Comparison of ENCODE assay signal across 8 cellular contexts in the genomic region with DNA sequence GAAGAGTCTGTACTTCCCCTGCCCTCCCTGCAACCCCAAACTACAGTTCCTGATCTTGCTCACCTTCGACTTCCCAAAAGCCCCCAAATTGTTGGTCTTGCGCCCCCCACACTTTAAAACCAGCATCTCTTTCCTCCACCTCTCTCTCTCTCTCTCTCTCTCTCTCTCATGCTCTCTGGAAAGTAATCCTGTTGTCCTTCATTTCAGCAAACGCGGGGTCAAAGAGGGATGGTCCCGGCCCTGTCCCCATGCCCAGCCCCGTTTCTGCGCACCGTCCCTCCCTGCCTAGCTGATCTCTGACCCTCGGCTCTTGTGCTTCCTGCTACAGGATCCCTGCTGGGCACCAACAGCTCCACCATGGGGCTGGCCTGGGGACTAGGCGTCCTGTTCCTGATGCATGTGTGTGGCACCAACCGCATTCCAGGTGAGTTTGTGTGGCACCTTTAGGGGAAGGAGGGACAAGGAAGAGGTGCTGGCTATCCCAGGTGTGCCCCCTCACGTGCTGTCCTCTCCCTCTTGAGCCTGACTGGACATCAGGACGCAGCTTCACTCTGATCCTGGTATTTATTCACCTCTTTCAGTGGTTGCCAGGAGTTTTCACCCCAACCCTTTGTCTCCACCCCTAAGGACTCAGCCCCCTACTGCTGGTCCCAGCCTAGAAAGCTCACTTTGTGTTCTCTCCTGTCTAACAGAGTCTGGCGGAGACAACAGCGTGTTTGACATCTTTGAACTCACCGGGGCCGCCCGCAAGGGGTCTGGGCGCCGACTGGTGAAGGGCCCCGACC. TPM values are rescaled to one million over a fixed set of nuclear protein-coding genes. Genes with fewer than 3 reads are reported as not detected.
DNase-seq lines count a peak whose midpoint lies in the region; ATAC-seq and TF ChIP-seq lines count a peak whose summit lies in the region.

No MANE protein-coding gene starts in this region.

- TF ChIP-seq POLR2A in erythroblast (IDR thresholded peaks at IDR 0.05; ENCODE audit: low read length), result peak; percentile 28

- in situ Hi-C loops in SK-MEL-5 (cut with HindIII; ENCODE audit: low pct_unique_long_range_greater_than_20kb, low sequenced_read_pairs), result no loop called here

- H3K4me1 Mint-ChIP-seq in T-helper 2 cell treated with Interferon-gamma antibody and Interleukin-4, amounts not matched to agents 5 μg/mL and 100 μg/mL, for 36 hours (ENCODE audit: low read depth), result peaks cover 11% of the 10 kb centered on the region
- H3K4me1 Mint-ChIP-seq in naive thymus-derived CD8-positive, alpha-beta T cell, result peaks cover 6 to 24% (median 13%) of the 10 kb centered on the region in 4 donors

- no peaks in the 10 kb centered on the region for H3K9me3 Mint-ChIP-seq in T-helper 2 cell treated with Interferon-gamma antibody and Interleukin-4, amounts not matched to agents 5 μg/mL and 100 μg/mL, for 36 hours
- H3K9me3 Mint-ChIP-seq in naive thymus-derived CD8-positive, alpha-beta T cell, result no peaks in the 10 kb centered on the region

- H3K27ac Mint-ChIP-seq in T-helper 2 cell treated with Interferon-gamma antibody and Interleukin-4, amounts not matched to agents 5 μg/mL and 100 μg/mL, for 36 hours, result no peak overlapping the region
- peak overlapping the region in 3 of 10 donors; percentile 21 to 41 (median 41) for H3K27ac Mint-ChIP-seq in naive thymus-derived CD8-positive, alpha-beta T cell

- no peaks in the 10 kb centered on the region for H3K36me3 Mint-ChIP-seq in T-helper 2 cell treated with Interferon-gamma antibody and Interleukin-4, amounts not matched to agents 5 μg/mL and 100 μg/mL, for 36 hours (ENCODE audit: low read depth)
- no peaks in the 10 kb centered on the region for H3K36me3 Mint-ChIP-seq in naive thymus-derived CD8-positive, alpha-beta T cell

- H3K27me3 Mint-ChIP-seq in T-helper 2 cell treated with Interferon-gamma antibody and Interleukin-4, amounts not matched to agents 5 μg/mL and 100 μg/mL, for 36 hours (ENCODE audit: low read depth), result peaks cover 60% of the 10 kb centered on the region
- peaks cover 21 to 58% (median 38%) of the 10 kb centered on the region in 5 donors for H3K27me3 Mint-ChIP-seq in naive thymus-derived CD8-positive, alpha-beta T cell

- H3K4me3 Mint-ChIP-seq in T-helper 2 cell treated with Interferon-gamma antibody and Interleukin-4, amounts not matched to agents 5 μg/mL and 100 μg/mL, for 36 hours, result peak overlapping the region; percentile 50
- peak overlapping the region in 9 of 10 donors; percentile 49 to 81 (median 71) for H3K4me3 Mint-ChIP-seq in naive thymus-derived CD8-positive, alpha-beta T cell

- ATAC-seq in naive thymus-derived CD8-positive, alpha-beta T cell, result no peak
- ATAC-seq in GM21529 (IDR thresholded peaks at IDR 0.05; ENCODE audit: unreplicated experiment), result no peak

- no peak for DNase-seq in T-helper 2 cell treated with Interferon-gamma antibody and Interleukin-4, amounts not matched to agents 5 μg/mL and 100 μg/mL, for 36 hours (ENCODE audit: low spot score)
- DNase-seq in T-helper 2 cell (no peak), SK-MEL-5 (ENCODE audit: low read depth, low spot score) (peak; percentile 22), erythroblast (lab: John Stamatoyannopoulos, UW) (no peak), pons (ENCODE audit: low spot score) (no peak)
- no peak for DNase-seq in naive thymus-derived CD8-positive, alpha-beta T cell
- DNase-seq in activated CD4-positive, CD25-positive, alpha-beta regulatory T cell (lab: John Stamatoyannopoulos, UW), result no peak

- POLR2A ChIA-PET in naive thymus-derived CD8-positive, alpha-beta T cell (lab: Charles Lee), result no interaction called here

RNA-seq across cellular contexts. Expression of gene THBS1, which starts 0.8 kb away (rescaled TPM):
- 5.4 and 8.2 TPM in 2 replicates for total RNA-seq in SK-MEL-5 (2014; rRNA removed; shearing (Covaris generic))
- polyA plus RNA-seq in SK-MEL-5 (2015; cell fraction: cytosol; rRNA removed), result 6.3 and 8.3 TPM in 2 replicates
- polyA plus RNA-seq in SK-MEL-5 (2015; cell fraction: nucleus; rRNA removed), result 18.6 and 28.6 TPM in 2 replicates
- total RNA-seq in naive thymus-derived CD8-positive, alpha-beta T cell, result 1 to 10 TPM; 3.8 to 6.5 TPM
- polyA plus RNA-seq in naive thymus-derived CD8-positive, alpha-beta T cell, result under 1 TPM in 2 of 3 donors, not detected in 1; 0.02 to 0.27 TPM
